ENCODE assay signal across 17 cellular contexts in genomic region chr12:67885370-67886169, GRCh38.
DNase-seq lines count a peak whose midpoint lies in the region; ATAC-seq, FAIRE-seq and TF ChIP-seq lines count a peak whose summit lies in the region.
"Had no signal": no experiment of that assay in that cellular context is flagged by ENCODE, and none has a peak within 500 bp of the region (broad histone marks: within the 10 kb centered on the region; RNA-seq: fewer than 3 reads in every experiment).

No MANE protein-coding gene starts in this region.

- H3K27ac ChIP-seq in body of pancreas (peak overlapping the region in 2 of 4 donors; percentile 30 to 66), mesendoderm (ENCODE audit: low read depth, low read length) (no peak overlapping the region), thoracic aorta (peak overlapping the region; percentile 35 to 45)
- H3K27ac ChIP-seq: neutrophil had no signal

- no peak overlapping the region for H3K18ac ChIP-seq in mesendoderm (ENCODE audit: low read length)

- H3K56ac ChIP-seq in mesendoderm (ENCODE audit: low read length): no peak overlapping the region

- WGBS in body of pancreas, 2 donors: 39 to 40% methylated on average over 7 of the region's 7 CpGs
- WGBS in mesendoderm (ENCODE audit: extremely low coverage, insufficient coverage, low lambda C conversion rate): no CpG with 5 or more reads among the region's 7 CpGs

- no peak overlapping the region for H2BK120ac ChIP-seq in mesendoderm (ENCODE audit: low read depth, low read length)

- H3K36me3 ChIP-seq in body of pancreas (replicated peaks in 1 of 2; ENCODE audit: insufficient read depth in 1 of 2, low read depth in 2 of 2) (no peaks in the 10 kb centered on the region), mesendoderm (ENCODE audit: control insufficient read depth, insufficient read depth, low read length) (no peaks in the 10 kb centered on the region), thoracic aorta (no peaks in the 10 kb centered on the region), MG63 (no peaks in the 10 kb centered on the region)
- H3K36me3 ChIP-seq: neutrophil had no signal

- H3K9ac ChIP-seq in mesendoderm (ENCODE audit: low read length): no peak overlapping the region

- FAIRE-seq in H54 (lab: Jason Lieb, UNC): peak; percentile 41
- FAIRE-seq: GM12891 had no signal

- intact Hi-C loops in body of pancreas (cut with DNase I): no loop called here

- no peak for TF ChIP-seq CTCF in body of pancreas (IDR thresholded peaks at IDR 0.05)
- TF ChIP-seq CTCF in thoracic aorta (IDR thresholded peaks at IDR 0.05): no peak

- DNase-seq in H54 (ENCODE audit: insufficient read length, low spot score): no peak
- peak in 2 of 4 donors; percentile 19 to 21 for DNase-seq in body of pancreas
- DNase-seq in mesendoderm: peak; percentile 33
- DNase-seq in thoracic aorta (ENCODE audit: low spot score): no peak
- DNase-seq in MG63: no peak
- DNase-seq in COR-L47 (lab: John Stamatoyannopoulos, UW): no peak
- DNase-seq: activated CD8-positive, alpha-beta T cell treated with anti-CD3 and anti-CD28 coated beads for 36 hours; CD4-positive, CD25-positive, alpha-beta regulatory T cell; cortex of kidney; Kasumi-1; mammary epithelial cell; NCI-H1930; NCI-H524 had no signal

- no peak overlapping the region for H3K23ac ChIP-seq in mesendoderm (ENCODE audit: low read length)

- TF ChIP-seq POLR2A in H54 (IDR thresholded peaks at IDR 0.05; ENCODE audit: low read depth, low read length): no peak
- TF ChIP-seq POLR2A in body of pancreas (IDR thresholded peaks at IDR 0.05): no peak

- peaks cover 8% of the 10 kb centered on the region for H3K4me1 ChIP-seq in body of pancreas
- H3K4me1 ChIP-seq in mesendoderm (ENCODE audit: control insufficient read depth, low read depth, low read length): no peaks in the 10 kb centered on the region
- peaks cover 3 to 21% of the 10 kb centered on the region in 2 donors for H3K4me1 ChIP-seq in thoracic aorta (ENCODE audit: control insufficient read depth in 1 of 2, low read depth in 2 of 2)

- no peak overlapping the region for H2AK5ac ChIP-seq in mesendoderm (ENCODE audit: low read length)

- H2BK15ac ChIP-seq in mesendoderm (replicated peaks; ENCODE audit: low read depth): no peak overlapping the region

- H3K27me3 ChIP-seq in body of pancreas: no peaks in the 10 kb centered on the region
- H3K27me3 ChIP-seq in mesendoderm (ENCODE audit: insufficient read depth, low read length, poor library complexity): no peaks in the 10 kb centered on the region
- no peaks in the 10 kb centered on the region for H3K27me3 ChIP-seq in thoracic aorta (replicated peaks; ENCODE audit: insufficient read depth)
- no peaks in the 10 kb centered on the region; the same call in 1 of the 2 replicates for H3K27me3 ChIP-seq in MG63

- no peak overlapping the region for H4K5ac ChIP-seq in mesendoderm (ENCODE audit: low read length)

- no peaks in the 10 kb centered on the region for H3K79me1 ChIP-seq in mesendoderm (ENCODE audit: low read length)

- H2BK5ac ChIP-seq in mesendoderm (ENCODE audit: low read length): no peak overlapping the region

- H3K4me3 ChIP-seq in body of pancreas (no peak overlapping the region), mesendoderm (ENCODE audit: low read length) (no peak overlapping the region), thoracic aorta (no peak overlapping the region), MG63 (no peak overlapping the region)

- ATAC-seq in body of pancreas (peak; percentile 53), thoracic aorta (ENCODE audit: insufficient number of reproducible peaks, low FRiP score, low read depth) (peak; percentile 32), GM21825 (IDR thresholded peaks at IDR 0.05; ENCODE audit: unreplicated experiment) (no peak)
- ATAC-seq: activated CD8-positive, alpha-beta T cell treated with anti-CD3 and anti-CD28 coated beads for 36 hours; activated T-helper 17 cell treated with anti-CD3 and anti-CD28 coated beads, Interleukin-2, amount 50 U/mL, for 72 hours had no signal

- H3K4me2 ChIP-seq in mesendoderm (ENCODE audit: low read length): no peak overlapping the region

- no peak overlapping the region for H4K8ac ChIP-seq in mesendoderm (ENCODE audit: low read depth, low read length)

- H3K4ac ChIP-seq in mesendoderm (ENCODE audit: low read depth, low read length): no peak overlapping the region

- H3K9me3 ChIP-seq in body of pancreas (no peaks in the 10 kb centered on the region), thoracic aorta (no peaks in the 10 kb centered on the region), MG63 (no peaks in the 10 kb centered on the region)
- H3K9me3 ChIP-seq: neutrophil had no signal

- H3K79me2 ChIP-seq in mesendoderm (ENCODE audit: control insufficient read depth, insufficient read depth, low read length): no peaks in the 10 kb centered on the region
